In the genomic region with DNA sequence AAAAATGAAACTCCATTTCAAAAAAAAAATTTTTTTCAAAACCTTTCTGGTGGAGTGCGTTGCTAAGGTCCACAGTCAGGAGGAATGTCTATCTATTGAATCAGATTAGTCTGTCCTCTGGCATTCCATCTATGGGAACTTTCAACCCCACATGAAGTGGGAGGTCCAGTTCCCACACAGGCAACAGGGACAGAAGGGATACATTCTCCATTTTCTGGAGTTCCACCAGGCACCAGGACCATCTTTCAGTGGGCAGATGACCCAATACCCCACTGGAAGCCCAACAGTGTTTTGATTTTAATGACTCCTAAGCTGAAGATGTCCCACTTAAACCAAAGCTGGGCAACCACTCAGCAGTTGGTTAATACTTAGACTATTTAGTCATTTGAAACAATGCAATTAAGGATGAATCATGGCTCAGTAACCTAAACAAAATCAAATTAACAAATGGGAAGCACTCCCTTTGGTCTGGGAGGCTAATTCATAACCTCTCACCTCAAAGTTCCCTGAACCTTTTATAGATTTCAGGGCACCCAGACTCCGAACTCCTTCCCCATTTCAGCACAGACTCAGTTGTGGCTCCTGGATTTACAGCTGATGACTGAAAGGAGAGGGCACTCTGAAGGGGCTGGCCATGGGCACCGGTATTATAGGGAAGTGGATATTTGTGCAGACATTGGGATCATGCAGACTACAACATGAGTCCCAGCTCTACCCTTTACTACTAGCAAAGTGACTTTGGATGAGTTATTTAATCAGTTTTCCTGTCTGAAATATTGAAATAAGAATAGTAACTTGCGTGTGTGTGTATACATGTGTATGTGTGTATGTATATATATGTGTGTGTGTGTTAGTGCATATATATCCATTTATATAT, we compare ENCODE assay signal across 14 cellular contexts.
DNase-seq lines count a peak whose midpoint lies in the region; ATAC-seq and TF ChIP-seq lines count a peak whose summit lies in the region.
"Had no signal": no experiment of that assay in that cellular context is flagged by ENCODE, and none has a peak within 500 bp of the region (broad histone marks: within the 10 kb centered on the region; RNA-seq: fewer than 3 reads in every experiment).

No MANE protein-coding gene starts in this region.

- H3K4me1 ChIP-seq in upper lobe of right lung = no peaks in the 10 kb centered on the region
- H3K4me1 ChIP-seq: gastroesophageal sphincter had no signal

- H3K9me3 ChIP-seq in upper lobe of right lung = no peaks in the 10 kb centered on the region
- H3K9me3 ChIP-seq: gastroesophageal sphincter, neutrophil had no signal

- H3K36me3 Mint-ChIP-seq in nephron progenitor cell (ENCODE audit: low read depth) = no peaks in the 10 kb centered on the region
- no peaks in the 10 kb centered on the region for H3K36me3 Mint-ChIP-seq in activated T-helper 1 cell treated with anti-CD3 and anti-CD28 coated beads, Interleukin-12 subunit alpha, Interleukin-12 subunit beta, Interleukin-2, Interleukin-4 antibody, amounts not matched to agents 30 ng/mL and 10 ng/mL and 1 ng/mL, durations not matched to agents 14 hours and 24 hours and 36 hours (ENCODE audit: low read depth)
- peaks cover 0 to 5% of the 10 kb centered on the region in 2 donors for H3K36me3 Mint-ChIP-seq in activated naive CD4-positive, alpha-beta T cell treated with anti-CD3 and anti-CD28 coated beads, Interleukin-2, amount 50 U/mL, for 72 hours
- H3K36me3 Mint-ChIP-seq: CD8-positive, alpha-beta T cell had no signal

- peaks cover 4% of the 10 kb centered on the region for H3K27me3 Mint-ChIP-seq in nephron progenitor cell (ENCODE audit: low read depth, poor library complexity)
- H3K27me3 Mint-ChIP-seq in activated T-helper 1 cell treated with anti-CD3 and anti-CD28 coated beads, Interleukin-12 subunit alpha, Interleukin-12 subunit beta, Interleukin-2, Interleukin-4 antibody, amounts not matched to agents 30 ng/mL and 10 ng/mL and 1 ng/mL, durations not matched to agents 14 hours and 24 hours and 36 hours (ENCODE audit: insufficient read depth) = no peaks in the 10 kb centered on the region

- H3K4me3 ChIP-seq in upper lobe of right lung = no peak overlapping the region
- H3K4me3 ChIP-seq: gastroesophageal sphincter had no signal

- TF ChIP-seq CTCF in nephron progenitor cell (IDR thresholded peaks at IDR 0.05) (no peak), upper lobe of right lung (IDR thresholded peaks at IDR 0.05) (no peak)

- no peak overlapping the region for H3K4me3 Mint-ChIP-seq in nephron progenitor cell
- H3K4me3 Mint-ChIP-seq in activated T-helper 1 cell treated with anti-CD3 and anti-CD28 coated beads, Interleukin-12 subunit alpha, Interleukin-12 subunit beta, Interleukin-2, Interleukin-4 antibody, amounts not matched to agents 30 ng/mL and 10 ng/mL and 1 ng/mL, durations not matched to agents 14 hours and 24 hours and 36 hours = no peak overlapping the region
- H3K4me3 Mint-ChIP-seq: CD8-positive, alpha-beta T cell had no signal

- intact Hi-C loops in activated T-helper 1 cell treated with anti-CD3 and anti-CD28 coated beads, Interleukin-12 subunit alpha, Interleukin-12 subunit beta, Interleukin-2, Interleukin-4 antibody, amounts not matched to agents 30 ng/mL and 10 ng/mL and 1 ng/mL, durations not matched to agents 14 hours and 24 hours and 36 hours (cut with micrococcal nuclease) = no loop called here
- intact Hi-C loops in upper lobe of right lung (cut with DNase I) = no loop called here

- peaks cover 34% of the 10 kb centered on the region for H3K4me1 Mint-ChIP-seq in nephron progenitor cell
- no peaks in the 10 kb centered on the region for H3K4me1 Mint-ChIP-seq in activated T-helper 1 cell treated with anti-CD3 and anti-CD28 coated beads, Interleukin-12 subunit alpha, Interleukin-12 subunit beta, Interleukin-2, Interleukin-4 antibody, amounts not matched to agents 30 ng/mL and 10 ng/mL and 1 ng/mL, durations not matched to agents 14 hours and 24 hours and 36 hours (ENCODE audit: low read depth)

- peaks cover 12% of the 10 kb centered on the region for H3K9me3 Mint-ChIP-seq in nephron progenitor cell
- peaks cover 6% of the 10 kb centered on the region for H3K9me3 Mint-ChIP-seq in activated T-helper 1 cell treated with anti-CD3 and anti-CD28 coated beads, Interleukin-12 subunit alpha, Interleukin-12 subunit beta, Interleukin-2, Interleukin-4 antibody, amounts not matched to agents 30 ng/mL and 10 ng/mL and 1 ng/mL, durations not matched to agents 14 hours and 24 hours and 36 hours
- H3K9me3 Mint-ChIP-seq in activated naive CD4-positive, alpha-beta T cell treated with anti-CD3 and anti-CD28 coated beads, Interleukin-2, amount 50 U/mL, for 72 hours = peaks cover 0 to 13% of the 10 kb centered on the region in 2 donors

- DNase-seq in Caki2 (ENCODE audit: low read depth) (peak; percentile 84), MV-4-11 (lab: John Stamatoyannopoulos, UW) (peak; percentile 48), epidermal melanocyte (ENCODE audit: insufficient read length, low spot score) (peak; percentile 50), nephron progenitor cell (no peak), upper lobe of right lung (no peak)
- DNase-seq in activated T-helper 1 cell treated with anti-CD3 and anti-CD28 coated beads, Interleukin-12 subunit alpha, Interleukin-12 subunit beta, Interleukin-2, Interleukin-4 antibody, amounts not matched to agents 30 ng/mL and 10 ng/mL and 1 ng/mL, durations not matched to agents 14 hours and 24 hours and 36 hours (ENCODE audit: low spot score) = no peak
- no peak for DNase-seq in activated naive CD4-positive, alpha-beta T cell treated with anti-CD3 and anti-CD28 coated beads, Interleukin-2, amount 50 U/mL, for 72 hours (ENCODE audit: low spot score in 2 of 2)
- DNase-seq: activated CD4-positive, alpha-beta T cell treated with anti-CD3 and anti-CD28 coated beads, Interleukin-2, amount 50 U/mL, for 4 hours; CD8-positive, alpha-beta T cell; NCI-H187 treated with DMSO at 0.1 percent for 48 hours; T-helper 1 cell had no signal

- in situ Hi-C loops in Caki2 (cut with HindIII; ENCODE audit: low pct_unique_long_range_greater_than_20kb, low sequenced_read_pairs) = no loop called here

- no peaks in the 10 kb centered on the region for H3K27me3 ChIP-seq in upper lobe of right lung
- H3K27me3 ChIP-seq: gastroesophageal sphincter, neutrophil had no signal

- no peaks in the 10 kb centered on the region for H3K36me3 ChIP-seq in upper lobe of right lung
- H3K36me3 ChIP-seq: gastroesophageal sphincter, neutrophil had no signal

- H3K27ac Mint-ChIP-seq in nephron progenitor cell = peak overlapping the region; percentile 42
- H3K27ac Mint-ChIP-seq in activated T-helper 1 cell treated with anti-CD3 and anti-CD28 coated beads, Interleukin-12 subunit alpha, Interleukin-12 subunit beta, Interleukin-2, Interleukin-4 antibody, amounts not matched to agents 30 ng/mL and 10 ng/mL and 1 ng/mL, durations not matched to agents 14 hours and 24 hours and 36 hours = no peak overlapping the region
- no peak overlapping the region for H3K27ac Mint-ChIP-seq in activated naive CD4-positive, alpha-beta T cell treated with anti-CD3 and anti-CD28 coated beads, Interleukin-2, amount 50 U/mL, for 72 hours
- H3K27ac Mint-ChIP-seq: CD8-positive, alpha-beta T cell had no signal

- ATAC-seq in HG02610 (IDR thresholded peaks at IDR 0.05; ENCODE audit: unreplicated experiment) (no peak), upper lobe of right lung (no peak)
- no peak for ATAC-seq in activated naive CD4-positive, alpha-beta T cell treated with anti-CD3 and anti-CD28 coated beads, Interleukin-2, amount 50 U/mL, for 72 hours
- ATAC-seq: CD8-positive, alpha-beta T cell; gastroesophageal sphincter had no signal

- no peak overlapping the region for H3K27ac ChIP-seq in upper lobe of right lung
- H3K27ac ChIP-seq: neutrophil had no signal

Comparison
In these comparisons a context has a peak if more than half of its experiments do, and no peak if none do; other contexts are left out.
1. DNase-seq: peak in Caki2 (single experiment), MV-4-11 (single experiment) and epidermal melanocyte (single experiment); none in nephron progenitor cell (single experiment), activated T-helper 1 cell treated with anti-CD3 and anti-CD28 coated beads, Interleukin-12 subunit alpha, Interleukin-12 subunit beta, Interleukin-2, Interleukin-4 antibody, amounts not matched to agents 30 ng/mL and 10 ng/mL and 1 ng/mL, durations not matched to agents 14 hours and 24 hours and 36 hours (single experiment), activated naive CD4-positive, alpha-beta T cell treated with anti-CD3 and anti-CD28 coated beads, Interleukin-2, amount 50 U/mL, for 72 hours (0 of 2) and upper lobe of right lung (single experiment).